In the genomic region with DNA sequence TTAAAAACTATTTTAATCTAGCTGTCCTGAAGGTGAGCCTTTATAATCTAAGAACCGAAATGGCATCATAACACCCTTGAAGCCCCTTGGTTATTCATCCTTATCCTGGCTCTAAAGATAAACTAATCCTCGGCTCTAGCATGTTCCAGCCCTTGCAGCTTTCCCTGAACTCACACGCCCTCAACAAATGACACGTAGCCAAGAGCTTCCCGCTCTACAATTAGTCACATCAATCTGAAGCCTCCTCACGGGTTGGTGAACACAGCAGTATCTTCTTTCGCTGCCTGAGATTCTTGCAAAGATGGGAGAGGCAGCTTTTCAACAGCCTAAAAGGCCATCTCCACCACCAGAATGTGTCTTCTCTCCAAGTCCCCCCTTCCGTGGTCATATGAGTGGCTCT, we compare ENCODE assay signal across 14 cellular contexts.
"Had no signal": no experiment of that assay in that cellular context is flagged by ENCODE, and none has a peak within 500 bp of the region (broad histone marks: within the 10 kb centered on the region; RNA-seq: fewer than 3 reads in every experiment).

No MANE protein-coding gene starts in this region.

- H3K36me3 ChIP-seq: right lobe of liver had no signal

- DNase-seq: activated CD4-positive, alpha-beta memory T cell treated with anti-CD3 and anti-CD28 coated beads, Interleukin-2, amount 10 ng/mL, durations not matched to agents 7 days and 5 days; activated CD4-positive, alpha-beta T cell treated with anti-CD3 and anti-CD28 coated beads for 4 hours; activated effector memory CD4-positive, alpha-beta T cell treated with Interleukin-2 at 50 U/mL for 16 hours; activated naive CD4-positive, alpha-beta T cell treated with anti-CD3 and anti-CD28 coated beads, Interleukin-2, amount 50 U/mL, for 16 hours; activated T-cell treated with anti-CD3 and anti-CD28 coated beads, Interleukin-2, amount 50 U/mL, for 24 hours; caudate nucleus; hippocampal formation; psoas muscle; right lobe of liver; stimulated activated CD4-positive, alpha-beta T cell treated with anti-CD3 and anti-CD28 coated beads, Interleukin-1b, Interleukin-23, amount 100 ng/mL, for 48 hours; stimulated activated naive CD8-positive, alpha-beta T cell treated with anti-CD3 and anti-CD28 coated beads, Interleukin-15, amount 100 ng/mL, for 72 hours; testis had no signal

- ATAC-seq: natural killer cell treated with Interleukin-12 subunit alpha and Interleukin-12 subunit beta and Interleukin-15 and Interleukin-18, amount 100 ng/mL, for 72 hours; psoas muscle; right lobe of liver; stimulated activated naive CD8-positive, alpha-beta T cell treated with anti-CD3 and anti-CD28 coated beads, Interleukin-15, amount 100 ng/mL, for 72 hours; WTC11 had no signal

- H3K27me3 ChIP-seq: right lobe of liver, testis had no signal

- H3K4me1 ChIP-seq: psoas muscle, right lobe of liver had no signal

- H3K9me3 ChIP-seq: psoas muscle, right lobe of liver, testis had no signal

- H3K4me3 ChIP-seq: psoas muscle, right lobe of liver, testis had no signal

- H3K27ac ChIP-seq: psoas muscle, right lobe of liver, testis had no signal
